In genomic region chr9:124122813-124123462, GRCh38 we compare ENCODE assay signal across 10 cellular contexts.
A peak's percentile ranks its signal among the peaks of the same experiment; 100 is the strongest.
DNase-seq lines count a peak whose midpoint lies in the region; ATAC-seq and TF ChIP-seq lines count a peak whose summit lies in the region.
"Had no signal": no experiment of that assay in that cellular context is flagged by ENCODE, and none has a peak within 500 bp of the region (broad histone marks: within the 10 kb centered on the region; RNA-seq: fewer than 3 reads in every experiment).

No MANE protein-coding gene starts in this region.

- H4K20me1 ChIP-seq in KMS-11 (ENCODE audit: insufficient read depth), result no peaks in the 10 kb centered on the region

- H3K27me3 Mint-ChIP-seq in neural crest cell (ENCODE audit: low read depth), result peaks cover 25% of the 10 kb centered on the region

- in situ Hi-C loops in astrocyte of the spinal cord (cut with HindIII; ENCODE audit: low sequenced_read_pairs), result no loop called here
- in situ Hi-C loops in gastrocnemius medialis (cut with MboI; ENCODE audit: low sequenced_read_pairs in 4 of 4), result loop anchor here in 2 of 4 donors (10.0 kb wide), 2 partner anchors 272 to 412 kb away; no protein-coding TSS in a partner anchor

- H3K4me3 Mint-ChIP-seq in neural crest cell, result no peak overlapping the region
- H3K4me3 Mint-ChIP-seq: activated naive CD8-positive, alpha-beta T cell treated with anti-CD3 and anti-CD28 coated beads, Interleukin-2, amount 50 U/mL, for 24 hours had no signal

- H3K27ac Mint-ChIP-seq in neural crest cell (ENCODE audit: unreplicated experiment), result no peak overlapping the region
- H3K27ac Mint-ChIP-seq: activated naive CD8-positive, alpha-beta T cell treated with anti-CD3 and anti-CD28 coated beads, Interleukin-2, amount 50 U/mL, for 24 hours had no signal

- H3K4me1 ChIP-seq in KMS-11 (ENCODE audit: low read depth, poor library complexity, severe bottlenecking) (peaks cover 8% of the 10 kb centered on the region), gastrocnemius medialis (no peaks in the 10 kb centered on the region)

- H3K27me3 ChIP-seq in KMS-11 (ENCODE audit: insufficient read depth, low read depth) (no peaks in the 10 kb centered on the region), gastrocnemius medialis (no peaks in the 10 kb centered on the region)

- H3K9me3 Mint-ChIP-seq in neural crest cell, result no peaks in the 10 kb centered on the region
- H3K9me3 Mint-ChIP-seq: activated naive CD8-positive, alpha-beta T cell treated with anti-CD3 and anti-CD28 coated beads, Interleukin-2, amount 50 U/mL, for 24 hours had no signal

- no peak overlapping the region for H2AFZ ChIP-seq in KMS-11 (ENCODE audit: low read depth)

- intact Hi-C loops in gastrocnemius medialis (cut with DNase I; ENCODE audit: low total_unique reads), result no loop called here

- H3K79me2 ChIP-seq in KMS-11 (ENCODE audit: insufficient read depth, low read depth), result no peaks in the 10 kb centered on the region

- no peaks in the 10 kb centered on the region for H3K36me3 Mint-ChIP-seq in neural crest cell (ENCODE audit: low read depth)

- no peak overlapping the region for H3K27ac ChIP-seq in KMS-11
- H3K27ac ChIP-seq in gastrocnemius medialis, result no peak overlapping the region

- H3K4me1 Mint-ChIP-seq in neural crest cell, result peaks cover 10% of the 10 kb centered on the region

- ATAC-seq in gastrocnemius medialis, result no peak
- ATAC-seq in GM18909 (IDR thresholded peaks at IDR 0.05; ENCODE audit: poor library complexity, unreplicated experiment), result no peak
- ATAC-seq: activated naive CD8-positive, alpha-beta T cell treated with anti-CD3 and anti-CD28 coated beads, Interleukin-2, amount 50 U/mL, for 24 hours had no signal

- no peak for TF ChIP-seq POLR2A in gastrocnemius medialis (IDR thresholded peaks at IDR 0.05)

- TF ChIP-seq CTCF in KMS-11 (conservative IDR thresholded peaks at IDR 0.05; ENCODE audit: low read depth, low read length) (peak; percentile 37; the same call in 1 of the 2 replicates), astrocyte of the spinal cord (IDR thresholded peaks at IDR 0.05; ENCODE audit: low read depth, low read length) (peak; percentile 47), neural crest cell (conservative IDR thresholded peaks at IDR 0.05) (peak; percentile 26), gastrocnemius medialis (IDR thresholded peaks at IDR 0.05 in 4 of 5, conservative IDR thresholded peaks at IDR 0.05 in 1 of 5) (no peak)

- H3K9me3 ChIP-seq in gastrocnemius medialis, result no peaks in the 10 kb centered on the region

- no peak overlapping the region for H3K9ac ChIP-seq in KMS-11

- DNase-seq in GM03348 (ENCODE audit: low spot score) (peak; percentile 70), astrocyte of the spinal cord (ENCODE audit: low read depth, low spot score) (no peak), neural crest cell (ENCODE audit: low read depth, low spot score) (no peak), gastrocnemius medialis (no peak), NCI-H774 (lab: John Stamatoyannopoulos, UW) (no peak)
- DNase-seq: activated naive CD8-positive, alpha-beta T cell treated with anti-CD3 and anti-CD28 coated beads, Interleukin-2, amount 50 U/mL, for 24 hours; hippocampal formation; posterior cingulate gyrus had no signal

- H3K36me3 ChIP-seq in KMS-11 (ENCODE audit: insufficient read depth), result no peaks in the 10 kb centered on the region
- no peaks in the 10 kb centered on the region for H3K36me3 ChIP-seq in gastrocnemius medialis

- no peak overlapping the region for H3K4me2 ChIP-seq in KMS-11

- H3K4me3 ChIP-seq in KMS-11 (IDR thresholded peaks at IDR 0.05; ENCODE audit: insufficient read depth, low read depth, low read length) (no peak overlapping the region), astrocyte of the spinal cord (ENCODE audit: low read depth, low read length) (no peak overlapping the region), gastrocnemius medialis (no peak overlapping the region)

Comparison
In these comparisons a context has a peak if more than half of its experiments do, and no peak if none do; other contexts are left out.
1. CTCF ChIP-seq: peak in KMS-11 (single experiment), astrocyte of the spinal cord (single experiment) and neural crest cell (single experiment); none in gastrocnemius medialis (0 of 5).